Comparison of ENCODE assay signal across 1 cellular context in genomic region chr5:111133436-111133751, GRCh38.
TF ChIP-seq lines count a peak whose summit lies in the region.

No MANE protein-coding gene starts in this region.

TF ChIP-seq in SK-N-SH, 30 proteins besides CTCF, POLR2A, EP300 and RAD21:
- TF ChIP-seq IRF3 (IDR thresholded peaks at IDR 0.05; ENCODE audit: low read depth, low read length) (no peak), POLR2AphosphoS5 (IDR thresholded peaks at IDR 0.05; ENCODE audit: low read depth, low read length) (no peak), TCF12 (IDR thresholded peaks at IDR 0.05) (no peak), RXRA (IDR thresholded peaks at IDR 0.05; ENCODE audit: borderline replicate concordance, low read depth) (no peak), RCOR1 (IDR thresholded peaks at IDR 0.05; ENCODE audit: low read length) (no peak), GATA2 (CRISPR knock-in tag; IDR thresholded peaks at IDR 0.05) (no peak), USF2 (IDR thresholded peaks at IDR 0.05; ENCODE audit: borderline replicate concordance, low read depth, low read length) (no peak), GABPA (IDR thresholded peaks at IDR 0.05; ENCODE audit: low read depth) (no peak), TEAD4 (IDR thresholded peaks at IDR 0.05; ENCODE audit: borderline replicate concordance, insufficient read depth) (no peak), CHD2 (IDR thresholded peaks at IDR 0.05; ENCODE audit: low read length, partially characterized antibody) (no peak), MEF2A (IDR thresholded peaks at IDR 0.05; ENCODE audit: borderline replicate concordance, low read depth) (no peak)
